ENCODE assay signal across 22 cellular contexts in the genomic region with DNA sequence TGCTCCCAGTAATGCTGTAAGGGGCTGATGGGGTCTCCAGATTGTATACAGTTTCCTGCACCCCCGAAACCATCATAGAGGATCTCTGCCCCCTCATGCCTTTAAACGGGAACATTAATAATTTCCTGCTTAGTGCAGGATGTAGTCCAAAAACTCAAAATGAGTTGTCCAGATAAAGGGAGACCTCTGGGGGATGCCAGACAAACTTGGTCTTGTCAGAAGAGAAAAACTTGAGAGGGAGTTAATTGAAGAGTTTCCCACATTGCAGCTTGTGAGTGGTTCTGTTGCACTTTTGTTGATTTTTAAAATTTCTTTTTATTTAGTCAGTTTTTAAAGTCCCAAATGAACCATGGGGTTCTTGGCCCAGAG.
DNase-seq lines count a peak whose midpoint lies in the region; ATAC-seq, FAIRE-seq and TF ChIP-seq lines count a peak whose summit lies in the region.
"Had no signal": no experiment of that assay in that cellular context is flagged by ENCODE, and none has a peak within 500 bp of the region (broad histone marks: within the 10 kb centered on the region; RNA-seq: fewer than 3 reads in every experiment).

No MANE protein-coding gene starts in this region.

- H3K9ac ChIP-seq in endothelial cell of umbilical vein (replicated peaks; ENCODE audit: extremely low read depth, insufficient read depth, low read length) (peak overlapping the region; percentile 64), mesenchymal stem cell (ENCODE audit: low read length) (no peak overlapping the region)

- TF ChIP-seq POLR2A in endothelial cell of umbilical vein (IDR thresholded peaks at IDR 0.05; ENCODE audit: low read depth, low read length): no peak

- no peak overlapping the region for H3K14ac ChIP-seq in mesenchymal stem cell (ENCODE audit: low read length in 2 of 2)

- no peak overlapping the region for H4K91ac ChIP-seq in mesenchymal stem cell (ENCODE audit: low read length)

- BruUV-seq in endothelial cell of umbilical vein (replicated peaks; lab: Mats Ljungman, UMichigan): no TSS peak

- H2AFZ ChIP-seq in endothelial cell of umbilical vein (ENCODE audit: low read depth, low read length) (no peak overlapping the region), mesenchymal stem cell (ENCODE audit: low read depth, low read length) (no peak overlapping the region)

- H3K27me3 ChIP-seq in endothelial cell of umbilical vein (ENCODE audit: control insufficient read depth in 2 of 2, insufficient read depth in 2 of 2, low read length in 2 of 2): no peaks in the 10 kb centered on the region
- H3K27me3 ChIP-seq in mesenchymal stem cell (ENCODE audit: control insufficient read depth in 1 of 2, insufficient read depth in 1 of 2, low read length in 2 of 2): no peaks in the 10 kb centered on the region
- H3K27me3 ChIP-seq: transverse colon had no signal

- no peak overlapping the region for H3K23ac ChIP-seq in mesenchymal stem cell (ENCODE audit: low read length in 2 of 2)

- TF ChIP-seq CTCF in AG10803 (conservative IDR thresholded peaks at IDR 0.05; ENCODE audit: low read length) (0 out of 2 replicates have a peak, but pooled peaks have one; percentile 2), RWPE1 (conservative IDR thresholded peaks at IDR 0.05; ENCODE audit: low read depth) (no peak), endothelial cell of umbilical vein (IDR thresholded peaks at IDR 0.05; ENCODE audit: extremely low read depth in 1 of 2, insufficient read depth in 1 of 2, low read depth in 1 of 2, low read length in 2 of 2) (no peak), D721Med (IDR thresholded peaks at IDR 0.05; ENCODE audit: insufficient read depth, missing control alignments) (no peak)

- H3K4me2 ChIP-seq in endothelial cell of umbilical vein (ENCODE audit: insufficient read depth, low read length) (peak overlapping the region; percentile 56), mesenchymal stem cell (ENCODE audit: low read length, poor library complexity, severe bottlenecking) (no peak overlapping the region)

- CTCF ChIA-PET in RWPE1 (lab: Yijun Ruan, JAX): no interaction called here
- CTCF ChIA-PET in endothelial cell of umbilical vein (lab: Charles Lee): interaction anchor here (0.8 to 3.8 kb wide), 11 partner anchors 12 to 335 kb away, joined by 3 to 39 read pairs (median 6); no protein-coding TSS in a partner anchor

- peaks cover 28% of the 10 kb centered on the region for H3K4me1 ChIP-seq in endothelial cell of umbilical vein (ENCODE audit: control insufficient read depth, extremely low read depth, insufficient read depth, low read length)
- H3K4me1 ChIP-seq in mesenchymal stem cell (ENCODE audit: control insufficient read depth, insufficient read depth, low read depth, low read length): no peaks in the 10 kb centered on the region
- H3K4me1 ChIP-seq: transverse colon had no signal

- 31% methylated on average over 1 of the region's 2 CpGs for WGBS in mesenchymal stem cell

- peak; percentile 71 for FAIRE-seq in endothelial cell of umbilical vein (lab: Jason Lieb, UNC)
- FAIRE-seq in frontal cortex (lab: Jason Lieb, UNC): no peak
- FAIRE-seq in D721Med (lab: Jason Lieb, UNC): no peak

- no peak overlapping the region for H3K18ac ChIP-seq in mesenchymal stem cell (ENCODE audit: low read depth in 1 of 2, low read length in 2 of 2)

- H2BK12ac ChIP-seq in mesenchymal stem cell (ENCODE audit: low read length in 2 of 2): no peak overlapping the region

- H2AK5ac ChIP-seq in mesenchymal stem cell (ENCODE audit: low read length, severe bottlenecking): peak overlapping the region; percentile 35

- POLR2A ChIA-PET in RWPE1 (lab: Yijun Ruan, JAX; ENCODE audit: low non-redundant PET) (no interaction called here), endothelial cell of umbilical vein (lab: Charles Lee) (no interaction called here)

- H4K8ac ChIP-seq in mesenchymal stem cell (ENCODE audit: low read length): no peak overlapping the region

- peaks cover 2% of the 10 kb centered on the region for H3K79me1 ChIP-seq in mesenchymal stem cell (replicated peaks; ENCODE audit: low read length, poor library complexity, severe bottlenecking)

- H3K36me3 ChIP-seq in endothelial cell of umbilical vein (ENCODE audit: control insufficient read depth in 2 of 2, extremely low read depth in 1 of 2, insufficient read depth in 2 of 2, low read length in 2 of 2) (no peaks in the 10 kb centered on the region), mesenchymal stem cell (ENCODE audit: control insufficient read depth in 1 of 2, insufficient read depth in 2 of 2, low read depth in 1 of 2, low read length in 2 of 2) (no peaks in the 10 kb centered on the region)
- H3K36me3 ChIP-seq: transverse colon had no signal

- no peak for DNase-seq in AG10803 (ENCODE audit: low read depth)
- no peak for DNase-seq in RWPE1 (ENCODE audit: low spot score)
- no peak for DNase-seq in endothelial cell of umbilical vein (ENCODE audit: low read depth, low spot score)
- no peak for DNase-seq in mesenchymal stem cell
- no peak for DNase-seq in AG08395 (ENCODE audit: low spot score)
- DNase-seq in frontal cortex (ENCODE audit: low spot score in 2 of 2): no peak
- no peak for DNase-seq in D721Med (ENCODE audit: insufficient read length, low spot score)
- DNase-seq: activated CD8-positive, alpha-beta T cell treated with anti-CD3 and anti-CD28 coated beads for 36 hours; activated gamma-delta T cell; activated T-cell treated with anti-CD3 and anti-CD28 coated beads for 4 hours; central memory CD4-positive, alpha-beta T cell; H7; MV-4-11; naive thymus-derived CD4-positive, alpha-beta T cell; NCI-H1694 treated with DMSO at 0.1 percent for 48 hours; NCI-H2171 treated with DMSO at 0.1 percent for 48 hours; retina; stimulated activated CD4-positive, alpha-beta T cell treated with anti-CD3 and anti-CD28 coated beads, Interleukin-4, amount 100 ng/mL, for 4 hours; transverse colon had no signal

- H3K4me3 ChIP-seq in AG10803 (ENCODE audit: low read length) (no peak overlapping the region), endothelial cell of umbilical vein (replicated peaks in 1 of 3; ENCODE audit: insufficient read depth in 1 of 3, low read depth in 1 of 3, low read length in 3 of 3) (peak overlapping the region in 1 of 3 experiments; percentile 8), mesenchymal stem cell (ENCODE audit: insufficient read depth in 1 of 2, low read depth in 1 of 2, low read length in 2 of 2) (no peak overlapping the region)
- H3K4me3 ChIP-seq: transverse colon had no signal

- H2BK15ac ChIP-seq in mesenchymal stem cell (ENCODE audit: low read depth, poor library complexity, severe bottlenecking): no peak overlapping the region

- peak overlapping the region; percentile 95; the same call in 1 of the 2 replicates for H3K27ac ChIP-seq in RWPE1
- H3K27ac ChIP-seq in endothelial cell of umbilical vein (ENCODE audit: insufficient read depth, low read depth, low read length): peak overlapping the region; percentile 75
- H3K27ac ChIP-seq in mesenchymal stem cell (ENCODE audit: low read length, poor library complexity, severe bottlenecking): no peak overlapping the region
- H3K27ac ChIP-seq: C4-2B had no signal

- H3K9me3 ChIP-seq in endothelial cell of umbilical vein (replicated peaks; ENCODE audit: control insufficient read depth, insufficient read depth, low read length): no peaks in the 10 kb centered on the region
- H3K9me3 ChIP-seq in mesenchymal stem cell (ENCODE audit: control insufficient read depth, low read length): no peaks in the 10 kb centered on the region
- H3K9me3 ChIP-seq: transverse colon had no signal

- no peak overlapping the region for H3K4ac ChIP-seq in mesenchymal stem cell (ENCODE audit: low read depth in 1 of 2, low read length in 2 of 2)

- intact Hi-C loops in endothelial cell of umbilical vein (cut with micrococcal nuclease): loop anchor here (2.0 to 10.0 kb wide), 2 partner anchors 102 to 338 kb away; no protein-coding TSS in a partner anchor

- no peaks in the 10 kb centered on the region for H4K20me1 ChIP-seq in endothelial cell of umbilical vein (replicated peaks; ENCODE audit: control insufficient read depth, extremely low read depth, insufficient read depth, low read length)

- no peaks in the 10 kb centered on the region for H3K9me1 ChIP-seq in endothelial cell of umbilical vein (replicated peaks; ENCODE audit: control insufficient read depth, extremely low read depth, insufficient read depth, low read length)

- no peak for ATAC-seq in GM18868 (IDR thresholded peaks at IDR 0.05; ENCODE audit: unreplicated experiment)
- ATAC-seq: activated CD4-positive, CD25-positive, alpha-beta regulatory T cell treated with anti-CD3 and anti-CD28 coated beads, Interleukin-2, amount 50 U/mL, for 24 hours; activated CD8-positive, alpha-beta T cell treated with anti-CD3 and anti-CD28 coated beads for 36 hours; naive thymus-derived CD4-positive, alpha-beta T cell had no signal

- no peak overlapping the region for H2BK5ac ChIP-seq in mesenchymal stem cell (ENCODE audit: low read depth, low read length, poor library complexity, severe bottlenecking)

- dilution Hi-C loops in endothelial cell of umbilical vein (cut with MboI; ENCODE audit: extremely low pct_ligation_motif_present, low sequenced_read_pairs): no loop called here

- no peaks in the 10 kb centered on the region for H3K79me2 ChIP-seq in endothelial cell of umbilical vein (ENCODE audit: control insufficient read depth, insufficient read depth, low read length)

- H2BK120ac ChIP-seq in mesenchymal stem cell (ENCODE audit: low read depth, low read length): no peak overlapping the region

TF ChIP-seq in endothelial cell of umbilical vein, 7 proteins besides CTCF, POLR2A, EP300 and RAD21:
- TF ChIP-seq FOS (IDR thresholded peaks at IDR 0.05; ENCODE audit: borderline replicate concordance, insufficient read depth, low read length): no peak
- TF ChIP-seq GATA2 (IDR thresholded peaks at IDR 0.05; ENCODE audit: insufficient read depth, insufficient read length, low read depth, low read length): peak; percentile 44
TF ChIP-seq in endothelial cell of umbilical vein: peak in this region for 1.
